13 cellular contexts compared by ENCODE assay signal in genomic region chr6:36858407-36858981, GRCh38. TPM values are rescaled to one million over a fixed set of nuclear protein-coding genes. Genes with fewer than 3 reads are reported as not detected.
DNase-seq lines count a peak whose midpoint lies in the region; ATAC-seq and TF ChIP-seq lines count a peak whose summit lies in the region.
"Had no signal": no experiment of that assay in that cellular context is flagged by ENCODE, and none has a peak within 500 bp of the region (broad histone marks: within the 10 kb centered on the region; RNA-seq: fewer than 3 reads in every experiment).

No MANE protein-coding gene starts in this region.

- intact Hi-C loops in HCT116 (cut with micrococcal nuclease) (no loop called here), body of pancreas (cut with DNase I) (no loop called here)

- ATAC-seq in HCT116 (no peak), body of pancreas (peak; percentile 71)
- ATAC-seq: activated T-cell treated with anti-CD3 and anti-CD28 coated beads, Interleukin-2, amount 50 U/mL, for 4 hours; natural killer cell had no signal

- no peaks in the 10 kb centered on the region for H3K27me3 ChIP-seq in HCT116 (ENCODE audit: insufficient read depth, low read length)
- no peaks in the 10 kb centered on the region for H3K27me3 ChIP-seq in body of pancreas
- H3K27me3 ChIP-seq in iPS-18a (ENCODE audit: control insufficient read depth, insufficient read depth, low read length) = no peaks in the 10 kb centered on the region

- H3K36me3 ChIP-seq in HCT116 (ENCODE audit: control insufficient read depth in 1 of 2, insufficient read depth in 2 of 2, low read length in 2 of 2) (peaks cover 5 to 25% of the 10 kb centered on the region in 2 experiments; a peak in 3 of 4 replicates), body of pancreas (replicated peaks in 1 of 2; ENCODE audit: insufficient read depth in 1 of 2, low read depth in 2 of 2) (peaks cover 0 to 5% of the 10 kb centered on the region in 2 donors), iPS-18a (ENCODE audit: control insufficient read depth, low read depth, low read length) (peaks cover 44% of the 10 kb centered on the region)

- DNase-seq in HCT116 (ENCODE audit: low read depth, low spot score) (no peak), body of pancreas (peak in 2 of 4 donors; percentile 42 to 49), superior temporal gyrus (ENCODE audit: extremely low spot score) (peak; percentile 48), NCI-H345 treated with DMSO at 0.1 percent for 48 hours (lab: John Stamatoyannopoulos, UW; ENCODE audit: unreplicated experiment) (no peak), SHP77 treated with DMSO at 0.1 percent for 48 hours (lab: John Stamatoyannopoulos, UW) (no peak)
- no peak for DNase-seq in activated naive CD4-positive, alpha-beta T cell treated with Interleukin-2 at 50 U/mL for 16 hours
- no peak for DNase-seq in stimulated activated CD4-positive, alpha-beta T cell treated with anti-CD3 and anti-CD28 coated beads, Interleukin-2, amount 100 ng/mL, for 24 hours
- DNase-seq: activated T-cell treated with anti-CD3 and anti-CD28 coated beads, Interleukin-2, amount 50 U/mL, for 4 hours; DMS153; natural killer cell; substantia nigra; T1000 had no signal

- POLR2A ChIA-PET in HCT116 (lab: Charles Lee) = no interaction called here

- WGBS in body of pancreas, 2 donors = 61 to 62% methylated on average over 5 to 6 of the region's 6 CpGs

- TF ChIP-seq CTCF in HCT116 (IDR thresholded peaks at IDR 0.05 in 2 of 3, conservative IDR thresholded peaks at IDR 0.05 in 1 of 3; ENCODE audit: borderline replicate concordance in 1 of 3, insufficient read depth in 1 of 3, low read depth in 2 of 3, low read length in 2 of 3) (no peak), body of pancreas (IDR thresholded peaks at IDR 0.05) (no peak)

- BruUV-seq in HCT116 (replicated peaks; lab: Mats Ljungman, UMichigan) = no TSS peak

- RAD21 ChIA-PET in HCT116 (lab: Charles Lee; ENCODE audit: low non-redundant PET in 1 of 2, low total read pairs in 2 of 2, uncharacterized antibody in 2 of 2, unreplicated experiment in 2 of 2) = no interaction called here

- no peak for TF ChIP-seq RAD21 in HCT116 (IDR thresholded peaks at IDR 0.05; ENCODE audit: low read depth)

- H3K79me2 ChIP-seq in HCT116 (ENCODE audit: insufficient read depth, low read length) = peaks cover 50% of the 10 kb centered on the region

- H3K9ac ChIP-seq in HCT116 (ENCODE audit: low read length) = no peak overlapping the region
- H3K9ac ChIP-seq in iPS-18a (ENCODE audit: low read length) = peak overlapping the region; percentile 40

- no peaks in the 10 kb centered on the region for H3K9me2 ChIP-seq in HCT116 (ENCODE audit: insufficient read depth)

- H3K4me1 ChIP-seq in HCT116 (ENCODE audit: control insufficient read depth in 1 of 2, insufficient read depth in 2 of 2, low read length in 2 of 2) = peaks cover 0 to 3% of the 10 kb centered on the region in 2 experiments; a peak in 1 of 4 replicates
- peaks cover 15% of the 10 kb centered on the region for H3K4me1 ChIP-seq in body of pancreas
- H3K4me1 ChIP-seq in iPS-18a (ENCODE audit: control insufficient read depth, low read depth, low read length) = peaks cover 10% of the 10 kb centered on the region

- H3K4me3 ChIP-seq in HCT116 (replicated peaks in 1 of 2; ENCODE audit: low read depth in 1 of 2, low read length in 2 of 2) (no peak overlapping the region), body of pancreas (no peak overlapping the region), iPS-18a (ENCODE audit: low read length) (peak overlapping the region; percentile 15)

- CTCF ChIA-PET in HCT116 (lab: Charles Lee) = no interaction called here

- H3K9me3 ChIP-seq in HCT116 (ENCODE audit: control insufficient read depth in 1 of 2, insufficient read depth in 1 of 2, low read depth in 1 of 2, low read length in 2 of 2) = no peaks in the 10 kb centered on the region
- H3K9me3 ChIP-seq in body of pancreas = no peaks in the 10 kb centered on the region
- no peaks in the 10 kb centered on the region for H3K9me3 ChIP-seq in iPS-18a (ENCODE audit: control insufficient read depth, low read depth, low read length)

- TF ChIP-seq POLR2A in HCT116 (IDR thresholded peaks at IDR 0.05; ENCODE audit: borderline replicate concordance, extremely low read depth, insufficient read depth, insufficient read length) (no peak), body of pancreas (IDR thresholded peaks at IDR 0.05) (no peak)

- no peak overlapping the region for H2AFZ ChIP-seq in HCT116 (ENCODE audit: low read depth, low read length, poor library complexity, severe bottlenecking)

- H3K27ac ChIP-seq in HCT116 (ENCODE audit: low read depth, low read length) = peak overlapping the region; percentile 11; the same call in 1 of the 2 replicates
- peak overlapping the region in 3 of 4 donors; percentile 29 to 47 (median 39) for H3K27ac ChIP-seq in body of pancreas
- peak overlapping the region; percentile 82 for H3K27ac ChIP-seq in iPS-18a (ENCODE audit: low read length)

- no peaks in the 10 kb centered on the region for H4K20me1 ChIP-seq in HCT116 (ENCODE audit: insufficient read depth)

- no peak overlapping the region for H3K4me2 ChIP-seq in HCT116 (ENCODE audit: low read length)

TF ChIP-seq in HCT116, 20 proteins besides CTCF, POLR2A, EP300 and RAD21:
- TF ChIP-seq ZNF274 (IDR thresholded peaks at IDR 0.05; ENCODE audit: low read depth, low read length) (no peak), ZBTB33 (IDR thresholded peaks at IDR 0.05; ENCODE audit: extremely low read depth, insufficient replicate concordance, low read length) (no peak), YY1 (IDR thresholded peaks at IDR 0.05; ENCODE audit: extremely low read depth, insufficient replicate concordance, low read depth, low read length) (no peak), SP1 (IDR thresholded peaks at IDR 0.05; ENCODE audit: low read depth) (no peak), FOSL1 (IDR thresholded peaks at IDR 0.05; ENCODE audit: low read depth) (no peak), EGR1 (IDR thresholded peaks at IDR 0.05; ENCODE audit: low read depth) (no peak), SRF (IDR thresholded peaks at IDR 0.05; ENCODE audit: low read depth) (no peak)
- TF ChIP-seq, protein P1, sequence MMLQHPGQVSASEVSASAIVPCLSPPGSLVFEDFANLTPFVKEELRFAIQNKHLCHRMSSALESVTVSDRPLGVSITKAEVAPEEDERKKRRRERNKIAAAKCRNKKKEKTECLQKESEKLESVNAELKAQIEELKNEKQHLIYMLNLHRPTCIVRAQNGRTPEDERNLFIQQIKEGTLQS (IDR thresholded peaks at IDR 0.05) = no peak

RNA-seq across cellular contexts. Expression of gene PPIL1, which starts 16.1 kb away (rescaled TPM):
- total RNA-seq in HCT116 (2021; ENCODE audit: unreplicated experiment) (42.0 TPM), body of pancreas (1 to 10 TPM; 5.9 to 6.5 TPM)
- 22.8 and 32.1 TPM in 2 replicates for polyA plus RNA-seq in HCT116 (2012)

RNA-seq across cellular contexts. Expression of gene CPNE5, which starts 19.2 kb away (rescaled TPM):
- total RNA-seq in HCT116 (2021; ENCODE audit: unreplicated experiment) (not detected), body of pancreas (under 1 TPM in 1 of 2 donors, not detected in 1; 0.78 TPM)
- polyA plus RNA-seq in HCT116 (2012) = 0.33 and 0.45 TPM in 2 replicates

RNA-seq across cellular contexts. Expression of gene C6orf89, which starts 27.3 kb away (rescaled TPM):
- total RNA-seq in HCT116 (2021; ENCODE audit: unreplicated experiment) (32.9 TPM), body of pancreas (10 to 100 TPM; 16.5 to 25.7 TPM)
- polyA plus RNA-seq in HCT116 (2012) = 14.4 and 17.0 TPM in 2 replicates

Comparison
In these comparisons a context has a peak if more than half of its experiments do, and no peak if none do; other contexts are left out.
1. H3K27ac ChIP-seq: peak in every context shown above with its lines; median percentile 82 in iPS-18a; 39 in body of pancreas; 11 in HCT116.